17 cellular contexts compared by ENCODE assay signal in genomic region chr17:34999456-34999855, GRCh38.
"Had no signal": no experiment of that assay in that cellular context is flagged by ENCODE, and none has a peak within 500 bp of the region (broad histone marks: within the 10 kb centered on the region; RNA-seq: fewer than 3 reads in every experiment).

No MANE protein-coding gene starts in this region.

- H3K36me3 ChIP-seq: breast epithelium had no signal

- ATAC-seq: activated CD8-positive, alpha-beta T cell treated with anti-CD3 and anti-CD28 coated beads, Interleukin-2, amount 10 ng/mL, durations not matched to agents 7 days and 5 days; right lobe of liver; stimulated activated naive CD8-positive, alpha-beta T cell treated with anti-CD3 and anti-CD28 coated beads, Interleukin-15, amount 100 ng/mL, for 72 hours; WTC11 had no signal

- H3K27ac ChIP-seq: psoas muscle, right lobe of liver, vagina had no signal

- H3K4me3 Mint-ChIP-seq: activated CD8-positive, alpha-beta T cell treated with anti-CD3 and anti-CD28 coated beads, Interleukin-2, amount 10 ng/mL, durations not matched to agents 7 days and 5 days; activated naive CD8-positive, alpha-beta T cell treated with anti-CD3 and anti-CD28 coated beads, Interleukin-2, amount 10 ng/mL, durations not matched to agents 7 days and 5 days; dendritic cell treated with granulocyte-macrophage colony-stimulating factor and Interleukin-4, amounts not matched to agents 40 ng/mL and 50 ng/mL, for 4 days; endodermal cell; nephron; stimulated activated naive CD8-positive, alpha-beta T cell treated with anti-CD3 and anti-CD28 coated beads, Interleukin-15, amount 100 ng/mL, for 72 hours; WTC11 had no signal

- H3K27ac Mint-ChIP-seq: activated CD8-positive, alpha-beta T cell treated with anti-CD3 and anti-CD28 coated beads, Interleukin-2, amount 10 ng/mL, durations not matched to agents 7 days and 5 days; activated naive CD8-positive, alpha-beta T cell treated with anti-CD3 and anti-CD28 coated beads, Interleukin-2, amount 10 ng/mL, durations not matched to agents 7 days and 5 days; dendritic cell treated with granulocyte-macrophage colony-stimulating factor and Interleukin-4, amounts not matched to agents 40 ng/mL and 50 ng/mL, for 4 days; endodermal cell; nephron; WTC11 had no signal

- H3K9me3 Mint-ChIP-seq: activated naive CD8-positive, alpha-beta T cell treated with anti-CD3 and anti-CD28 coated beads, Interleukin-2, amount 10 ng/mL, durations not matched to agents 7 days and 5 days; dendritic cell treated with granulocyte-macrophage colony-stimulating factor and Interleukin-4, amounts not matched to agents 40 ng/mL and 50 ng/mL, for 4 days; endodermal cell; nephron; stimulated activated naive CD8-positive, alpha-beta T cell treated with anti-CD3 and anti-CD28 coated beads, Interleukin-15, amount 100 ng/mL, for 72 hours; WTC11 had no signal

- H3K4me1 Mint-ChIP-seq: endodermal cell, WTC11 had no signal

- H3K4me1 ChIP-seq: right lobe of liver had no signal

- H3K27me3 Mint-ChIP-seq: activated naive CD8-positive, alpha-beta T cell treated with anti-CD3 and anti-CD28 coated beads, Interleukin-2, amount 10 ng/mL, durations not matched to agents 7 days and 5 days; dendritic cell treated with granulocyte-macrophage colony-stimulating factor and Interleukin-4, amounts not matched to agents 40 ng/mL and 50 ng/mL, for 4 days; stimulated activated naive CD8-positive, alpha-beta T cell treated with anti-CD3 and anti-CD28 coated beads, Interleukin-15, amount 100 ng/mL, for 72 hours had no signal

- DNase-seq: activated CD4-positive, alpha-beta T cell treated with anti-CD3 and anti-CD28 coated beads for 4 hours; activated CD8-positive, alpha-beta memory T cell treated with anti-CD3 and anti-CD28 coated beads, Interleukin-2, amount 50 U/mL, for 4 hours; activated CD8-positive, alpha-beta T cell treated with anti-CD3 and anti-CD28 coated beads, Interleukin-2, amount 10 ng/mL, durations not matched to agents 7 days and 5 days; activated naive CD4-positive, alpha-beta T cell; activated naive CD8-positive, alpha-beta T cell treated with anti-CD3 and anti-CD28 coated beads, Interleukin-2, amount 10 ng/mL, durations not matched to agents 7 days and 5 days; aorta; psoas muscle; right lobe of liver; spleen; stimulated activated naive CD8-positive, alpha-beta T cell treated with anti-CD3 and anti-CD28 coated beads, Interleukin-15, amount 100 ng/mL, for 72 hours; SW 1271 had no signal

- H3K27me3 ChIP-seq: breast epithelium, right lobe of liver, spleen, vagina had no signal

- H3K4me3 ChIP-seq: breast epithelium, psoas muscle, right lobe of liver, spleen, vagina had no signal

- H3K9me3 ChIP-seq: breast epithelium, psoas muscle, right lobe of liver, spleen, vagina had no signal
